ENCODE assay signal across 1 cellular context in genomic region chr13:32315255-32316029, GRCh38.
TF ChIP-seq lines count a peak whose summit lies in the region.

Gene BRCA2 (plus strand): TSS chr13:32315508. CDS start chr13:32316461, 953 bp downstream.
Gene ZAR1L (minus strand): TSS chr13:32315363. CDS start chr13:32311925, 3,438 bp downstream.

TF ChIP-seq in K562, 482 proteins besides CTCF, POLR2A, EP300 and RAD21 (continued from another document and continues in another):
- TF ChIP-seq E2F1 (CRISPR knock-in tag; IDR thresholded peaks at IDR 0.05), result no peak
- peak; percentile 74 to 81 for TF ChIP-seq NRF1 (conservative IDR thresholded peaks at IDR 0.05 in 1 of 2, IDR thresholded peaks at IDR 0.05 in 1 of 2)
- TF ChIP-seq NFXL1 (CRISPR knock-in tag; IDR thresholded peaks at IDR 0.05), result no peak
- TF ChIP-seq ZKSCAN1 (IDR thresholded peaks at IDR 0.05; ENCODE audit: low read depth, low read length), result no peak
- peak; percentile 92; the same call in 1 of the 2 replicates for TF ChIP-seq E2F4 (CRISPR knock-in tag; IDR thresholded peaks at IDR 0.05; ENCODE audit: low read depth)
- TF ChIP-seq RREB1 (CRISPR knock-in tag; IDR thresholded peaks at IDR 0.05), result no peak
- no peak for TF ChIP-seq ASH1L (IDR thresholded peaks at IDR 0.05; ENCODE audit: borderline replicate concordance, low read depth, partially characterized antibody)
- no peak for TF ChIP-seq ZNF77 (CRISPR knock-in tag; IDR thresholded peaks at IDR 0.05)
- TF ChIP-seq KLF10 (CRISPR knock-in tag; IDR thresholded peaks at IDR 0.05), result no peak
- TF ChIP-seq FOXP4 (CRISPR knock-in tag; IDR thresholded peaks at IDR 0.05; ENCODE audit: borderline replicate concordance), result no peak
- TF ChIP-seq MIER1 (IDR thresholded peaks at IDR 0.05; ENCODE audit: low read depth), result no peak
- peak in 1 of 2 experiments; percentile 42; a peak in 1 of 4 replicates for TF ChIP-seq KDM4B (IDR thresholded peaks at IDR 0.05; ENCODE audit: borderline replicate concordance in 2 of 2, low read depth in 1 of 2)
- TF ChIP-seq ZNF124 (CRISPR knock-in tag; IDR thresholded peaks at IDR 0.05), result no peak
- TF ChIP-seq TAF15 (IDR thresholded peaks at IDR 0.05; ENCODE audit: low read depth, low read length), result no peak
- TF ChIP-seq ZNF165 (CRISPR knock-in tag; IDR thresholded peaks at IDR 0.05; ENCODE audit: borderline replicate concordance), result no peak
- TF ChIP-seq HDGF (IDR thresholded peaks at IDR 0.05), result no peak
- peak; percentile 57; the same call in 1 of the 2 replicates for TF ChIP-seq HNRNPL (IDR thresholded peaks at IDR 0.05; ENCODE audit: low read depth, low read length)
- no peak for TF ChIP-seq HOXB6 (CRISPR knock-in tag; IDR thresholded peaks at IDR 0.05; ENCODE audit: borderline replicate concordance)
- TF ChIP-seq SIN3A (IDR thresholded peaks at IDR 0.05; ENCODE audit: borderline replicate concordance in 2 of 2, control insufficient read depth in 1 of 2, low read depth in 2 of 2, low read length in 2 of 2), result peak in 1 of 2 experiments; percentile 28; a peak in 2 of 4 replicates
- no peak for TF ChIP-seq PKNOX1 (IDR thresholded peaks at IDR 0.05)
- TF ChIP-seq VEZF1 (CRISPR knock-in tag; IDR thresholded peaks at IDR 0.05), result no peak
- TF ChIP-seq C11orf30 (IDR thresholded peaks at IDR 0.05; ENCODE audit: low read depth), result no peak
- TF ChIP-seq U2AF1 (optimal IDR thresholded peaks at IDR 0.05; ENCODE audit: low read depth, low read length), result no peak
- no peak for TF ChIP-seq ZNF583 (CRISPR knock-in tag; IDR thresholded peaks at IDR 0.05)
- TF ChIP-seq ZNF12 (CRISPR knock-in tag; IDR thresholded peaks at IDR 0.05), result no peak
- no peak for TF ChIP-seq FOXJ2 (tag; IDR thresholded peaks at IDR 0.05)
- no peak for TF ChIP-seq ETS2 (tag; IDR thresholded peaks at IDR 0.05; ENCODE audit: borderline replicate concordance, poor library complexity, severe bottlenecking)
- peak; percentile 61; the same call in 1 of the 2 replicates for TF ChIP-seq LCOR (CRISPR knock-in tag; IDR thresholded peaks at IDR 0.05)
- no peak for TF ChIP-seq YBX1 (IDR thresholded peaks at IDR 0.05)
- no peak for TF ChIP-seq ZC3H11A (IDR thresholded peaks at IDR 0.05; ENCODE audit: low read depth, low read length)
- TF ChIP-seq ZNF785 (CRISPR knock-in tag; IDR thresholded peaks at IDR 0.05), result no peak
- TF ChIP-seq MGA (IDR thresholded peaks at IDR 0.05), result peak; percentile 83
- TF ChIP-seq PHF8 (IDR thresholded peaks at IDR 0.05; ENCODE audit: borderline replicate concordance, low read length), result peak; percentile 82
- TF ChIP-seq KHSRP (IDR thresholded peaks at IDR 0.05), result no peak
- peak in 1 of 2 experiments; percentile 90; a peak in 2 of 4 replicates for TF ChIP-seq HDAC1 (IDR thresholded peaks at IDR 0.05)
